ENCODE assay signal across 9 cellular contexts in the genomic region with DNA sequence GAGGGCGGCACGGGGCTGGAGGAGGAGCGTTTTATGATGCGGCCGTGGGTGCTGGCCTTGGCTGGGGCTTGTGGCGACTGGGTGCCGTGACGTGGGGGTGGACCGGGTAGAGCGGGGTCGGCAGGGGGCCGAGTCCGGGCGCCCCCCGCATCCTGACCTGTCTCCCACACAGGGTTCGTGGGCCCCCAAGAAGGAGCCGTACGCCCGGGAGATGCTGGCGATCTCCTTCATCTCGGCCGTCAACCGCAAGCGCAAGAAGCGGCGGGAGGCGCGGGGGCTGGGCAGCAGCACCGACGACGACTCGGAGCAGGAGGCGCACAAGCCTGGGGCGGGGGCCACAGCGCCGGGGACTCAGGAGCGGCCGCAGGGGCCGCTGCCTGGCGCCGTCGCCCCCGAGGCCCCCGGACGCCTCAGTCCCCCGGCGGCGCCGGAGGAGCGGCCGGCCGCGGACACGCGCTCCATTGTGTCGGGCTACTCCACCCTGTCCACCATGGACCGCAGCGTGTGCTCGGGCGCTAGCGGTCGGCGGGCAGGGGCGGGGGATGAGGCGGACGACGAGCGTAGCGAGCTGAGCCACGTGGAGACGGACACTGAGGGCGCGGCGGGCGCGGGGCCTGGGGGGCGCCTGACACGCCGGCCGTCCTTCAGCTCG.
DNase-seq lines count a peak whose midpoint lies in the region; ATAC-seq and TF ChIP-seq lines count a peak whose summit lies in the region.
"Had no signal": no experiment of that assay in that cellular context is flagged by ENCODE, and none has a peak within 500 bp of the region (broad histone marks: within the 10 kb centered on the region; RNA-seq: fewer than 3 reads in every experiment).

No MANE protein-coding gene starts in this region.

- intact Hi-C loops in natural killer cell (cut with micrococcal nuclease): no loop called here

- peaks cover 36 to 40% of the 10 kb centered on the region in 2 donors for H3K27me3 Mint-ChIP-seq in natural killer cell (ENCODE audit: low read depth in 2 of 2)

- ATAC-seq in natural killer cell: peak in 2 of 3 donors; percentile 36 to 38
- ATAC-seq in HG03135 (IDR thresholded peaks at IDR 0.05; ENCODE audit: unreplicated experiment): no peak
- no peak for ATAC-seq in omental fat pad (ENCODE audit: low FRiP score)

- H3K4me1 ChIP-seq in BE2C: no peaks in the 10 kb centered on the region
- peaks cover 0 to 15% (median 7%) of the 10 kb centered on the region in 4 donors for H3K4me1 ChIP-seq in Peyer's patch

- peaks cover 7 to 16% of the 10 kb centered on the region in 2 donors for H3K4me1 Mint-ChIP-seq in natural killer cell

- no peaks in the 10 kb centered on the region for H3K9me3 Mint-ChIP-seq in natural killer cell

- H3K36me3 ChIP-seq in BE2C (no peaks in the 10 kb centered on the region; the same call in 1 of the 2 replicates), Peyer's patch (no peaks in the 10 kb centered on the region)

- no peak overlapping the region for H3K27ac ChIP-seq in Peyer's patch

- TF ChIP-seq CTCF in BE2C (IDR thresholded peaks at IDR 0.05; ENCODE audit: low read depth, low read length) (no peak), Peyer's patch (IDR thresholded peaks at IDR 0.05) (no peak), epithelial cell of proximal tubule (conservative IDR thresholded peaks at IDR 0.05; ENCODE audit: low read depth, low read length) (no peak), natural killer cell (IDR thresholded peaks at IDR 0.05) (no peak), omental fat pad (IDR thresholded peaks at IDR 0.05) (no peak)

- peak overlapping the region in 1 of 2 donors; percentile 75 for H3K27ac Mint-ChIP-seq in natural killer cell

- H3K9me3 ChIP-seq in BE2C (no peaks in the 10 kb centered on the region), Peyer's patch (no peaks in the 10 kb centered on the region)

- H3K36me3 Mint-ChIP-seq in natural killer cell: no peaks in the 10 kb centered on the region

- H3K4me3 ChIP-seq in BE2C (ENCODE audit: low read depth, low read length) (peak overlapping the region; percentile 55), Peyer's patch (peak overlapping the region in 3 of 4 donors; percentile 33 to 38 (median 36)), epithelial cell of proximal tubule (ENCODE audit: low read depth, low read length) (peak overlapping the region; percentile 6)

- H3K27me3 ChIP-seq in BE2C (no peaks in the 10 kb centered on the region), Peyer's patch (peaks cover 0 to 13% of the 10 kb centered on the region in 2 donors)

- no peak for TF ChIP-seq POLR2A in Peyer's patch (IDR thresholded peaks at IDR 0.05)

- peak overlapping the region; percentile 86 for H3K4me3 Mint-ChIP-seq in natural killer cell

- DNase-seq in BE2C: peak; percentile 59
- DNase-seq in Peyer's patch: no peak
- no peak for DNase-seq in epithelial cell of proximal tubule (ENCODE audit: low read depth)
- no peak for DNase-seq in natural killer cell
- no peak for DNase-seq in occipital lobe (lab: John Stamatoyannopoulos, UW)
- no peak for DNase-seq in omental fat pad (ENCODE audit: low spot score)
- DNase-seq in HPDE6-E6E7 (ENCODE audit: extremely low spot score): no peak
- DNase-seq: NK-92 treated with Interleukin-12 subunit alpha and Interleukin-12 subunit beta, amount 100 ng/mL, for 24 hours had no signal

Comparison
In these comparisons a context has a peak if more than half of its experiments do, and no peak if none do; other contexts are left out.
1. ATAC-seq: peak in natural killer cell (2 of 3); none in HG03135 (single experiment) and omental fat pad (single experiment).
2. Peak in every context shown above with its lines, with median percentiles within 50 percentile points of each other: H3K4me3 ChIP-seq.